Comparison of ENCODE assay signal across 1 cellular context in the genomic region with DNA sequence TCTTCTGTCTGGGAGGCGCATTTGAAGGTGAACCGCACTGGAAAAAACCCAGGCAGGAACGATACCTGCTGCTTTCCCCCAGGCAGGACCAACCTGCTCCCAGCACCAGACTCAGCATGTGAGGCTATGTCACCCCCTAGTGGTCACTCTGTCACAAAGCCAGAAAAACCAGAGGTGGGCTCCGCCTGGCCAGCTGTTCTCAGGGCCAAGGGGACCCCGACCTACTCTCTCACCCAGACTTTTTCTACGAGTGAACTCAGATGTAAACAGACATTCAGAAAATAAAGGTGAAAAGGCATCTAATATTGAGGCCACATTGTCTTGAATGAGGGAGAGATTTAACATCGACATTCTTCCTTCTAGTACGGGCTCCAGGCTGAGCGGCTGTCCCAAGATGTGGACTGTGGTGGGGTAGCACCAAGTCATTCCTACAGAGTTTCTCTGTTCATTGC.
TF ChIP-seq lines count a peak whose summit lies in the region.

No MANE protein-coding gene starts in this region.

TF ChIP-seq in HepG2, 621 proteins besides CTCF, POLR2A, EP300 and RAD21 (continued from another document and continues in another):
- TF ChIP-seq, protein P1, sequence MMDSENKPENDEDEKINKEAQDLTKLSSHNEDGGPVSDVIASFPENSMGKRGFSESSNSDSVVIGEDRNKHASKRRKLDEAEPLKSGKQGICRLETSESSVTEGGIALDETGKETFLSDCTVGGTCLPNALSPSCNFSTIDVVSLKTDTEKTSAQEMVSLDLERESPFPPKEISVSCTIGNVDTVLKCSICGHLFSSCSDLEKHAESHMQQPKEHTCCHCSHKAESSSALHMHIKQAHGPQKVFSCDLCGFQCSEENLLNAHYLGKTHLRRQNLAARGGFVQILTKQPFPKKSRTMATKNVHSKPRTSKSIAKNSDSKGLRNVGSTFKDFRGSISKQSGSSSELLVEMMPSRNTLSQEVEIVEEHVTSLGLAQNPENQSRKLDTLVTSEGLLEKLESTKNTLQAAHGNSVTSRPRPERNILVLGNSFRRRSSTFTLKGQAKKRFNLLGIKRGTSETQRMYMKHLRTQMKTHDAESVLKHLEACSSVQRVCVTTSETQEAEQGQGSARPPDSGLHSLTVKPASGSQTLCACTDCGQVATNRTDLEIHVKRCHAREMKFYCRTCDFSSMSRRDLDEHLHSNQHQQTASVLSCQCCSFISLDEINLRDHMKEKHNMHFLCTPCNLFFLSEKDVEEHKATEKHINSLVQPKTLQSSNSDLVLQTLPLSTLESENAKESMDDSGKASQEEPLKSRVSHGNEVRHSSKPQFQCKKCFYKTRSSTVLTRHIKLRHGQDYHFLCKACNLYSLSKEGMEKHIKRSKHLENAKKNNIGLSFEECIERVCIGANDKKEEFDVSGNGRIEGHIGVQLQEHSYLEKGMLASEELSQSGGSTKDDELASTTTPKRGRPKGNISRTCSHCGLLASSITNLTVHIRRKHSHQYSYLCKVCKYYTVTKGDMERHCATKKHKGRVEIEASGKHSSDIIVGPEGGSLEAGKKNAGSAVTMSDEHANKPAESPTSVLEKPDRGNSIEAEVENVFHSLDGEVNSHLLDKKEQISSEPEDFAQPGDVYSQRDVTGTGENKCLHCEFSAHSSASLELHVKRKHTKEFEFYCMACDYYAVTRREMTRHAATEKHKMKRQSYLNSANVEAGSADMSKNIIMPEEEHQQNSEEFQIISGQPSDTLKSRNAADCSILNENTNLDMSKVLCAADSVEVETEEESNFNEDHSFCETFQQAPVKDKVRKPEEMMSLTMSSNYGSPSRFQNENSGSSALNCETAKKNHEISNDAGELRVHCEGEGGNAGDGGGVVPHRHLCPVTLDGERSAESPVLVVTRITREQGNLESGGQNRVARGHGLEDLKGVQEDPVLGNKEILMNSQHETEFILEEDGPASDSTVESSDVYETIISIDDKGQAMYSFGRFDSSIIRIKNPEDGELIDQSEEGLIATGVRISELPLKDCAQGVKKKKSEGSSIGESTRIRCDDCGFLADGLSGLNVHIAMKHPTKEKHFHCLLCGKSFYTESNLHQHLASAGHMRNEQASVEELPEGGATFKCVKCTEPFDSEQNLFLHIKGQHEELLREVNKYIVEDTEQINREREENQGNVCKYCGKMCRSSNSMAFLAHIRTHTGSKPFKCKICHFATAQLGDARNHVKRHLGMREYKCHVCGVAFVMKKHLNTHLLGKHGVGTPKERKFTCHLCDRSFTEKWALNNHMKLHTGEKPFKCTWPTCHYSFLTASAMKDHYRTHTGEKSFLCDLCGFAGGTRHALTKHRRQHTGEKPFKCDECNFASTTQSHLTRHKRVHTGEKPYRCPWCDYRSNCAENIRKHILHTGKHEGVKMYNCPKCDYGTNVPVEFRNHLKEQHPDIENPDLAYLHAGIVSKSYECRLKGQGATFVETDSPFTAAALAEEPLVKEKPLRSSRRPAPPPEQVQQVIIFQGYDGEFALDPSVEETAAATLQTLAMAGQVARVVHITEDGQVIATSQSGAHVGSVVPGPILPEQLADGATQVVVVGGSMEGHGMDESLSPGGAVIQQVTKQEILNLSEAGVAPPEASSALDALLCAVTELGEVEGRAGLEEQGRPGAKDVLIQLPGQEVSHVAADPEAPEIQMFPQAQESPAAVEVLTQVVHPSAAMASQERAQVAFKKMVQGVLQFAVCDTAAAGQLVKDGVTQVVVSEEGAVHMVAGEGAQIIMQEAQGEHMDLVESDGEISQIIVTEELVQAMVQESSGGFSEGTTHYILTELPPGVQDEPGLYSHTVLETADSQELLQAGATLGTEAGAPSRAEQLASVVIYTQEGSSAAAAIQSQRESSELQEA (CRISPR knock-in tag; IDR thresholded peaks at IDR 0.05; ENCODE audit: not compliant biosample characterization) = no peak
- TF ChIP-seq ZNF850 (CRISPR knock-in tag; conservative IDR thresholded peaks at IDR 0.05) (no peak), SATB2 (CRISPR knock-in tag; IDR thresholded peaks at IDR 0.05) (no peak), ZBTB40 (IDR thresholded peaks at IDR 0.05) (no peak), ZBTB40 (CRISPR knock-in tag; IDR thresholded peaks at IDR 0.05) (no peak), CAMTA2 (CRISPR knock-in tag; IDR thresholded peaks at IDR 0.05; ENCODE audit: borderline replicate concordance) (no peak), RXRB (CRISPR knock-in tag; IDR thresholded peaks at IDR 0.05; ENCODE audit: borderline replicate concordance) (no peak), HNRNPUL1 (IDR thresholded peaks at IDR 0.05; ENCODE audit: low read depth, low read length) (no peak), RBAK (CRISPR knock-in tag; IDR thresholded peaks at IDR 0.05) (no peak), ZNF781 (CRISPR knock-in tag; IDR thresholded peaks at IDR 0.05; ENCODE audit: borderline replicate concordance, not compliant biosample characterization) (no peak), ZNF652 (CRISPR knock-in tag; IDR thresholded peaks at IDR 0.05; ENCODE audit: borderline replicate concordance, low read depth) (no peak), ZNF713 (CRISPR knock-in tag; IDR thresholded peaks at IDR 0.05) (no peak), ZNF563 (CRISPR knock-in tag; IDR thresholded peaks at IDR 0.05) (no peak), ZNF354B (CRISPR knock-in tag; IDR thresholded peaks at IDR 0.05) (no peak), ZNF576 (CRISPR knock-in tag; IDR thresholded peaks at IDR 0.05) (no peak), BCL6 (CRISPR knock-in tag; IDR thresholded peaks at IDR 0.05) (0 out of 2 replicates have a peak, but pooled peaks have one; percentile 19), ZNF124 (CRISPR knock-in tag; IDR thresholded peaks at IDR 0.05) (no peak), SRSF4 (IDR thresholded peaks at IDR 0.05; ENCODE audit: low read depth, low read length, poor library complexity, severe bottlenecking) (no peak), GABPB1 (CRISPR knock-in tag; IDR thresholded peaks at IDR 0.05) (no peak), GPBP1L1 (CRISPR knock-in tag; IDR thresholded peaks at IDR 0.05) (no peak), ZNF329 (CRISPR knock-in tag; IDR thresholded peaks at IDR 0.05; ENCODE audit: low read depth) (no peak), TOPORS (CRISPR knock-in tag; IDR thresholded peaks at IDR 0.05) (no peak), STAT6 (CRISPR knock-in tag; IDR thresholded peaks at IDR 0.05; ENCODE audit: borderline replicate concordance) (no peak), TBL1XR1 (IDR thresholded peaks at IDR 0.05; ENCODE audit: borderline replicate concordance, low read length, partially characterized antibody) (no peak), CBX2 (IDR thresholded peaks at IDR 0.05; ENCODE audit: low read depth, low read length) (no peak), CBX2 (CRISPR knock-in tag; IDR thresholded peaks at IDR 0.05; ENCODE audit: low read depth) (no peak), MEIS2 (CRISPR knock-in tag; IDR thresholded peaks at IDR 0.05) (no peak), BHLHE40 (IDR thresholded peaks at IDR 0.05; ENCODE audit: low read length) (0 out of 2 replicates have a peak, but pooled peaks have one; percentile 16)
- TF ChIP-seq, protein P2, sequence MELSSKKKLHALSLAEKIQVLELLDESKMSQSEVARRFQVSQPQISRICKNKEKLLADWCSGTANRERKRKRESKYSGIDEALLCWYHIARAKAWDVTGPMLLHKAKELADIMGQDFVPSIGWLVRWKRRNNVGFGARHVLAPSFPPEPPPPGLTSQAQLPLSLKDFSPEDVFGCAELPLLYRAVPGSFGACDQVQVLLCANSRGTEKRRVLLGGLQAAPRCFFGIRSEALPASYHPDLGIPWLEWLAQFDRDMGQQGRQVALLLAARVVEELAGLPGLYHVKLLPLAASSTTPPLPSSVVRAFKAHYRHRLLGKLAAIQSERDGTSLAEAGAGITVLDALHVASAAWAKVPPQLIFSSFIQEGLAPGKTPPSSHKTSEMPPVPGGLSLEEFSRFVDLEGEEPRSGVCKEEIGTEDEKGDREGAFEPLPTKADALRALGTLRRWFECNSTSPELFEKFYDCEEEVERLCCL (CRISPR knock-in tag; IDR thresholded peaks at IDR 0.05; ENCODE audit: borderline replicate concordance) = no peak
- TF ChIP-seq, protein P3, sequence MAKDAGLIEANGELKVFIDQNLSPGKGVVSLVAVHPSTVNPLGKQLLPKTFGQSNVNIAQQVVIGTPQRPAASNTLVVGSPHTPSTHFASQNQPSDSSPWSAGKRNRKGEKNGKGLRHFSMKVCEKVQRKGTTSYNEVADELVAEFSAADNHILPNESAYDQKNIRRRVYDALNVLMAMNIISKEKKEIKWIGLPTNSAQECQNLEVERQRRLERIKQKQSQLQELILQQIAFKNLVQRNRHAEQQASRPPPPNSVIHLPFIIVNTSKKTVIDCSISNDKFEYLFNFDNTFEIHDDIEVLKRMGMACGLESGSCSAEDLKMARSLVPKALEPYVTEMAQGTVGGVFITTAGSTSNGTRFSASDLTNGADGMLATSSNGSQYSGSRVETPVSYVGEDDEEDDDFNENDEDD (CRISPR knock-in tag; IDR thresholded peaks at IDR 0.05; ENCODE audit: borderline replicate concordance) = no peak
